In the genomic region with DNA sequence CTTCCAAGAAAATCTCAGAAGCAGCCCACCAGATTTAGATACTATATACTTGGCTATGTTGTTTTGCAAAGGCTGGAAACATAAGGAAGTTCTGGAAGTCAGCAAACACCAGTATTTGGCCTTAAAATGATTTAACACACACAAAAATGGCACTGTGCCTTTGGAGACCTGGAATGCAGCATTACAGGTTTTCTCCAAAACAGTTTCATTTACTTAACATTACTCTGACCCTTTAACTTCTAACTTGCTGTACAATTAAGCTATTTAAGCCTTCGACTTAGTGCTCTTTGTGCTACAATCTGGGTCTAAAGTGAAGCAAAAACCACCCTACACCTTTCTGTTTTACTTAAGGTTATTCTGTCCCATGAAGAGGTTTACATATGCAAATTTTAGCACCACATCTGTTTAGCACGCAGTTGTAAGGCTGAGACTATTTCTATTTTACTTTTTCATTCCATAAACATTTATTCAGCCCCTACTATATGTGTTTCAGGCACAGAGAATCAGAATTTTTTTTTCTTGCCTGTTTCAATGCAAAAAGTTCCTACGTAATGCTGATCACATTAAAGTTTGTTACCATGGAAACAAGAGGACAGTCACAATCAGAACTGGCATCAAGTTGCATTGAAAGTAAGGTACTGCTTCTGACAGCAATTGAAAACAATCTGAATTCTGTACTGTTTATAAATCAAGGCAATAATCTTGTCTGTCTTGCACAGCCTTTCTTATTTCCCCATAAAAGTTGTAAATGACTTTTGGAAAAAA, we compare ENCODE assay signal across 8 cellular contexts.
A peak's percentile ranks its signal among the peaks of the same experiment; 100 is the strongest.
DNase-seq lines count a peak whose midpoint lies in the region; ATAC-seq and TF ChIP-seq lines count a peak whose summit lies in the region.

No MANE protein-coding gene starts in this region.

- peak overlapping the region; percentile 1 for H3K9ac ChIP-seq in adipocyte (ENCODE audit: low read length)

- TF ChIP-seq POLR2A in lower leg skin (IDR thresholded peaks at IDR 0.05) (no peak), transverse colon (IDR thresholded peaks at IDR 0.05) (no peak)

- ATAC-seq in GM18502 (IDR thresholded peaks at IDR 0.05; ENCODE audit: poor library complexity, unreplicated experiment), result peak; percentile 68
- peak; percentile 76 for ATAC-seq in HG02852 (IDR thresholded peaks at IDR 0.05; ENCODE audit: unreplicated experiment)
- no peak for ATAC-seq in GM18861 (IDR thresholded peaks at IDR 0.05; ENCODE audit: unreplicated experiment)

- TF ChIP-seq EP300 in transverse colon (IDR thresholded peaks at IDR 0.05; ENCODE audit: low read depth), result no peak

- TF ChIP-seq CTCF in lower leg skin (IDR thresholded peaks at IDR 0.05) (no peak), transverse colon (IDR thresholded peaks at IDR 0.05) (no peak)

- H3K9me3 ChIP-seq in adipocyte (ENCODE audit: control insufficient read depth, low read length) (no peaks in the 10 kb centered on the region), transverse colon (no peaks in the 10 kb centered on the region)

- no peaks in the 10 kb centered on the region for H3K27me3 ChIP-seq in adipocyte (replicated peaks; ENCODE audit: control insufficient read depth, insufficient read depth, low read length)
- H3K27me3 ChIP-seq in transverse colon, result no peaks in the 10 kb centered on the region

- WGBS in lower leg skin, 2 donors, result 32% methylated on average over 3 of the region's 3 CpGs
- 22 to 46% methylated on average over 3 of the region's 3 CpGs for WGBS in transverse colon (ENCODE audit: low coverage in 1 of 2), 2 donors

- no peak for DNase-seq in adipocyte (ENCODE audit: low read depth)
- peak; percentile 44 to 84 for DNase-seq in lung microvascular endothelial cell (ENCODE audit: low read depth in 2 of 2)
- no peak for DNase-seq in lower leg skin (ENCODE audit: low spot score in 2 of 2)
- DNase-seq in NCI-H2081 treated with DMSO at 0.1 percent for 48 hours (lab: John Stamatoyannopoulos, UW), result no peak
- DNase-seq in transverse colon, result no peak

- H3K36me3 ChIP-seq in adipocyte (ENCODE audit: control insufficient read depth, insufficient read depth, low read length, severe bottlenecking), result peaks cover 8% of the 10 kb centered on the region
- H3K36me3 ChIP-seq in transverse colon, result no peaks in the 10 kb centered on the region

- no peak overlapping the region for H3K4me3 ChIP-seq in adipocyte (ENCODE audit: low read length)
- no peak overlapping the region for H3K4me3 ChIP-seq in lower leg skin (ENCODE audit: low read depth, poor library complexity, severe bottlenecking)
- no peak overlapping the region for H3K4me3 ChIP-seq in transverse colon

- H3K4me1 ChIP-seq in adipocyte (ENCODE audit: control insufficient read depth, insufficient read depth, low read length) (peaks cover 10% of the 10 kb centered on the region), transverse colon (peaks cover 0 to 42% (median 22%) of the 10 kb centered on the region in 4 donors)

- in situ Hi-C loops in transverse colon (cut with MboI; ENCODE audit: low pct_ligation_motif_present in 1 of 4, low pct_unique_long_range_greater_than_20kb in 1 of 4, low sequenced_read_pairs in 3 of 4), result no loop called here

- intact Hi-C loops in lower leg skin (cut with DNase I; ENCODE audit: low total_unique reads) (no loop called here), transverse colon (cut with DNase I; ENCODE audit: low total_unique reads) (no loop called here)

- peak overlapping the region in 2 of 4 donors; percentile 31 to 52 for H3K27ac ChIP-seq in transverse colon

Comparison
In these comparisons a context has a peak if more than half of its experiments do, and no peak if none do; other contexts are left out.
1. DNase-seq: peak in lung microvascular endothelial cell (2 of 2); none in adipocyte (single experiment), lower leg skin (0 of 2), NCI-H2081 treated with DMSO at 0.1 percent for 48 hours (single experiment) and transverse colon (single experiment).